ENCODE assay signal across 19 cellular contexts in the genomic region with DNA sequence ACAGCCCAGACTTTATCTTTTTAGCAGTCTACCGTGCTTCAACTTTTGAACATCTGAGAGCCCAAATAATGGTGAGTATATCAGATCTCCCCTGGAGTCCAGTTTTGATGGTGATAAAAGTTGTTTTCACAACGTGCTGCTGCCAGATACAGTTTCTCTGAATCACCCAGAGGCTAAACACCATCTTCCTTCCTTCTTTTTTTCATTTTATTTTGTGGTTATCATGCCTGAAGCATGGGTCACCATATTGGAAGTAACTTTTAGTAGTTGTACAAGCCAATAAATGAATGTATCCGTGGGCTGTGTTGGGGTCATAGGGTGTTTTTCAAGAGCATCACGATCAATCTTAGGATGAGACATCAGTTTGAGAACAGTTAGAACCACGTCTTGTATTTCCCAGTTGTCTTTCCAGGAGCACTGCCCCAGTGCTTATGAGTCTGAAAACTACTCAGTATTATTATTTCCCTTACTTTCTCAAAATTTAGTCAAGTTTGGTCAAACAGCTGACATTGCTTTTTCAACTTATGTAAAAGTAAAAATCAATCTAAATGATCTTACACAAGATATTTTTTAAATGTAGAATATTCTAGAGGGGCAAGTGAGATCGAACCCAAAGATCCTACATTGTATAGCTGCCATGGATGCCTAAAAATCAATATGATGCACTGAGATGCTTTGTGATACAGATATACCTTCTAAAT.
DNase-seq lines count a peak whose midpoint lies in the region; ATAC-seq, FAIRE-seq and TF ChIP-seq lines count a peak whose summit lies in the region.
"Had no signal": no experiment of that assay in that cellular context is flagged by ENCODE, and none has a peak within 500 bp of the region (broad histone marks: within the 10 kb centered on the region; RNA-seq: fewer than 3 reads in every experiment).

No MANE protein-coding gene starts in this region.

- FAIRE-seq in frontal cortex (lab: Jason Lieb, UNC): no peak
- FAIRE-seq: D721Med, GM12878, GM18507 had no signal

- no peak for TF ChIP-seq CTCF in AG10803 (conservative IDR thresholded peaks at IDR 0.05; ENCODE audit: low read length)
- TF ChIP-seq CTCF in fibroblast of mammary gland (conservative IDR thresholded peaks at IDR 0.05; ENCODE audit: control insufficient read depth, insufficient read depth, low read depth, low read length): no peak

- H3K4me3 ChIP-seq in AG10803 (ENCODE audit: low read length) (no peak overlapping the region), fibroblast of mammary gland (ENCODE audit: control insufficient read depth, low read depth, low read length) (no peak overlapping the region)
- H3K4me3 ChIP-seq: GM12878 had no signal

- no peak for ATAC-seq in HG03280 (IDR thresholded peaks at IDR 0.05; ENCODE audit: unreplicated experiment)
- ATAC-seq: GM12878 had no signal

- DNase-seq in AG10803 (ENCODE audit: low read depth) (peak; percentile 2), GM04503 (ENCODE audit: low read depth) (peak; percentile 11), MV-4-11 (lab: John Stamatoyannopoulos, UW) (peak; percentile 7), fibroblast of mammary gland (ENCODE audit: low read depth) (peak; percentile 40), frontal cortex (ENCODE audit: low spot score in 2 of 2) (no peak), COLO829 (ENCODE audit: low spot score) (no peak)
- DNase-seq in effector CD8-positive, alpha-beta T cell (lab: John Stamatoyannopoulos, UW): no peak
- DNase-seq: BE2C; CD4-positive, alpha-beta memory T cell; COR-L47; DMS153; DMS79 treated with DMSO at 0.1 percent for 48 hours; GF-D8; HCEC 1CT; HFFc6 had no signal

Comparison
In these comparisons a context has a peak if more than half of its experiments do, and no peak if none do; other contexts are left out.
1. DNase-seq: peak in AG10803 (single experiment), GM04503 (single experiment), MV-4-11 (single experiment) and fibroblast of mammary gland (single experiment); none in frontal cortex (0 of 2), COLO829 (single experiment) and effector CD8-positive, alpha-beta T cell (single experiment).